Comparison of ENCODE assay signal across 7 cellular contexts in genomic region chr7:70607281-70607680, GRCh38.
"Had no signal": no experiment of that assay in that cellular context is flagged by ENCODE, and none has a peak within 500 bp of the region (broad histone marks: within the 10 kb centered on the region; RNA-seq: fewer than 3 reads in every experiment).

No MANE protein-coding gene starts in this region.

- DNase-seq: H9, HCEC 1CT, IMR-90 had no signal

- FAIRE-seq: H1, H54, HTR-8/SVneo had no signal

- H3K4me2 ChIP-seq: GM23338 had no signal

- H3K4me1 Mint-ChIP-seq: GM23338 had no signal

- H3K4me3 Mint-ChIP-seq: GM23338, H9 had no signal

- H3K4me3 ChIP-seq: GM23338 had no signal

- H3K27ac Mint-ChIP-seq: GM23338, H9 had no signal

- H2AFZ ChIP-seq: GM23338 had no signal

- ATAC-seq: GM23338 had no signal
